Comparison of ENCODE assay signal across 1 cellular context in the genomic region with DNA sequence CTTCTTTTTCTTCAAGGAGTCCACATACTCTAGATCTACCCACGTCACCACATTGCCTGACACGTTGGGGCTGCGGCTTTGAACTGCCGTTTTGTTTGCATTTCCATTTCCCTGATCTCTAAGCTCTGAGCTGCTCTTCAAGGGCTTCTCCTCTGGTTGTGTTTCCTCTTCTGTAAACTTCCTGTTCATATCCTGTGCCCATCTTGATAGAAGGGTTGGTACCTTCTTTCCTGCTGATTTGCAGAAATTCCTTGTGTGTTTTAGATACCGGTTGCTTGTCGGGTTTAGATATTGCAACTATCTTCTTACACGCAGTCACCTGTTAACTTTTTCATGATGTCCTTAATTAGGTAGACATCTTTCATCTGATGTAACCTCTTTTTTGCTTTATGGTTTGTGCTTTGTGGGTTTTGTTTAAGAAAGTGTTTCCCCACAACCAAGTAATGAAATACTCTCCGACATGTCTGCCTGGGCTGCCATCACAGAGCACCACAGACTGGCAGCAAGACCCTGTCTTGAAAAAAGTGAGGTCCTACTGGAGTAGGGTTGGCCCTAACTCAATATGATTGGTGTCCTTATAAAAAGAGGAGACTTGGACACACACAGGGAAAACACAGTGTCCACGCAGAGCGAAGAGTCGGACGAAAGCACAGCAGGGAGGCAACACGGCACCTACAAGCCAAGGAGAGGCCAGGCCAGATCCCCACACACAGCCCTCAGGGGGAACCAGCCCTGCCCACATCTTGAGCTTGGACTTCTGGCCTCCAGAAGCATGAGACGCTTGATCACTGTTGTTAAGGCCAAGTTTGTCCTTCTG.
A peak's percentile ranks its signal among the peaks of the same experiment; 100 is the strongest.
TF ChIP-seq lines count a peak whose summit lies in the region.

No MANE protein-coding gene starts in this region.

TF ChIP-seq in HepG2, 621 proteins besides CTCF, POLR2A, EP300 and RAD21 (continued from another document and continues in another):
- TF ChIP-seq, protein P1, sequence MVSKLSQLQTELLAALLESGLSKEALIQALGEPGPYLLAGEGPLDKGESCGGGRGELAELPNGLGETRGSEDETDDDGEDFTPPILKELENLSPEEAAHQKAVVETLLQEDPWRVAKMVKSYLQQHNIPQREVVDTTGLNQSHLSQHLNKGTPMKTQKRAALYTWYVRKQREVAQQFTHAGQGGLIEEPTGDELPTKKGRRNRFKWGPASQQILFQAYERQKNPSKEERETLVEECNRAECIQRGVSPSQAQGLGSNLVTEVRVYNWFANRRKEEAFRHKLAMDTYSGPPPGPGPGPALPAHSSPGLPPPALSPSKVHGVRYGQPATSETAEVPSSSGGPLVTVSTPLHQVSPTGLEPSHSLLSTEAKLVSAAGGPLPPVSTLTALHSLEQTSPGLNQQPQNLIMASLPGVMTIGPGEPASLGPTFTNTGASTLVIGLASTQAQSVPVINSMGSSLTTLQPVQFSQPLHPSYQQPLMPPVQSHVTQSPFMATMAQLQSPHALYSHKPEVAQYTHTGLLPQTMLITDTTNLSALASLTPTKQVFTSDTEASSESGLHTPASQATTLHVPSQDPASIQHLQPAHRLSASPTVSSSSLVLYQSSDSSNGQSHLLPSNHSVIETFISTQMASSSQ (IDR thresholded peaks at IDR 0.05; ENCODE audit: low read depth): no peak
- TF ChIP-seq, protein P1 (CRISPR knock-in tag; IDR thresholded peaks at IDR 0.05; ENCODE audit: borderline replicate concordance): no peak
- TF ChIP-seq ZSCAN12 (CRISPR knock-in tag; IDR thresholded peaks at IDR 0.05) (no peak), SALL1 (CRISPR knock-in tag; IDR thresholded peaks at IDR 0.05) (no peak), POLR2G (IDR thresholded peaks at IDR 0.05; ENCODE audit: low read depth, low read length) (0 out of 2 replicates have a peak, but pooled peaks have one; percentile 19), ZNF709 (CRISPR knock-in tag; IDR thresholded peaks at IDR 0.05) (0 out of 2 replicates have a peak, but pooled peaks have one; percentile 47), TOE1 (CRISPR knock-in tag; IDR thresholded peaks at IDR 0.05) (no peak), NFYB (CRISPR knock-in tag; IDR thresholded peaks at IDR 0.05) (no peak), ZBTB46 (CRISPR knock-in tag; IDR thresholded peaks at IDR 0.05; ENCODE audit: borderline replicate concordance) (no peak), ZEB1 (IDR thresholded peaks at IDR 0.05; ENCODE audit: insufficient replicate concordance, low read depth) (no peak), DMAP1 (CRISPR knock-in tag; IDR thresholded peaks at IDR 0.05) (no peak), KDM5B (CRISPR knock-in tag; IDR thresholded peaks at IDR 0.05; ENCODE audit: borderline replicate concordance) (no peak), MTF2 (CRISPR knock-in tag; IDR thresholded peaks at IDR 0.05; ENCODE audit: borderline replicate concordance) (no peak), NR1H2 (CRISPR knock-in tag; IDR thresholded peaks at IDR 0.05; ENCODE audit: borderline replicate concordance, low read depth) (no peak), HDAC2 (CRISPR knock-in tag; IDR thresholded peaks at IDR 0.05) (peak; percentile 42; the same call in 1 of the 2 replicates), ZNF33B (CRISPR knock-in tag; IDR thresholded peaks at IDR 0.05) (no peak), ZNF281 (CRISPR knock-in tag; IDR thresholded peaks at IDR 0.05; ENCODE audit: borderline replicate concordance) (no peak; the same call in 1 of the 2 replicates), MATR3 (CRISPR knock-in tag; IDR thresholded peaks at IDR 0.05) (no peak), ZNF501 (CRISPR knock-in tag; IDR thresholded peaks at IDR 0.05) (peak; percentile 20; the same call in 1 of the 2 replicates), CBX2 (IDR thresholded peaks at IDR 0.05; ENCODE audit: low read depth, low read length) (no peak), CBX2 (CRISPR knock-in tag; IDR thresholded peaks at IDR 0.05; ENCODE audit: low read depth) (no peak)
- TF ChIP-seq, protein P2, sequence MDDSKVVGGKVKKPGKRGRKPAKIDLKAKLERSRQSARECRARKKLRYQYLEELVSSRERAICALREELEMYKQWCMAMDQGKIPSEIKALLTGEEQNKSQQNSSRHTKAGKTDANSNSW (CRISPR knock-in tag; IDR thresholded peaks at IDR 0.05; ENCODE audit: borderline replicate concordance): no peak
- TF ChIP-seq, protein P3, sequence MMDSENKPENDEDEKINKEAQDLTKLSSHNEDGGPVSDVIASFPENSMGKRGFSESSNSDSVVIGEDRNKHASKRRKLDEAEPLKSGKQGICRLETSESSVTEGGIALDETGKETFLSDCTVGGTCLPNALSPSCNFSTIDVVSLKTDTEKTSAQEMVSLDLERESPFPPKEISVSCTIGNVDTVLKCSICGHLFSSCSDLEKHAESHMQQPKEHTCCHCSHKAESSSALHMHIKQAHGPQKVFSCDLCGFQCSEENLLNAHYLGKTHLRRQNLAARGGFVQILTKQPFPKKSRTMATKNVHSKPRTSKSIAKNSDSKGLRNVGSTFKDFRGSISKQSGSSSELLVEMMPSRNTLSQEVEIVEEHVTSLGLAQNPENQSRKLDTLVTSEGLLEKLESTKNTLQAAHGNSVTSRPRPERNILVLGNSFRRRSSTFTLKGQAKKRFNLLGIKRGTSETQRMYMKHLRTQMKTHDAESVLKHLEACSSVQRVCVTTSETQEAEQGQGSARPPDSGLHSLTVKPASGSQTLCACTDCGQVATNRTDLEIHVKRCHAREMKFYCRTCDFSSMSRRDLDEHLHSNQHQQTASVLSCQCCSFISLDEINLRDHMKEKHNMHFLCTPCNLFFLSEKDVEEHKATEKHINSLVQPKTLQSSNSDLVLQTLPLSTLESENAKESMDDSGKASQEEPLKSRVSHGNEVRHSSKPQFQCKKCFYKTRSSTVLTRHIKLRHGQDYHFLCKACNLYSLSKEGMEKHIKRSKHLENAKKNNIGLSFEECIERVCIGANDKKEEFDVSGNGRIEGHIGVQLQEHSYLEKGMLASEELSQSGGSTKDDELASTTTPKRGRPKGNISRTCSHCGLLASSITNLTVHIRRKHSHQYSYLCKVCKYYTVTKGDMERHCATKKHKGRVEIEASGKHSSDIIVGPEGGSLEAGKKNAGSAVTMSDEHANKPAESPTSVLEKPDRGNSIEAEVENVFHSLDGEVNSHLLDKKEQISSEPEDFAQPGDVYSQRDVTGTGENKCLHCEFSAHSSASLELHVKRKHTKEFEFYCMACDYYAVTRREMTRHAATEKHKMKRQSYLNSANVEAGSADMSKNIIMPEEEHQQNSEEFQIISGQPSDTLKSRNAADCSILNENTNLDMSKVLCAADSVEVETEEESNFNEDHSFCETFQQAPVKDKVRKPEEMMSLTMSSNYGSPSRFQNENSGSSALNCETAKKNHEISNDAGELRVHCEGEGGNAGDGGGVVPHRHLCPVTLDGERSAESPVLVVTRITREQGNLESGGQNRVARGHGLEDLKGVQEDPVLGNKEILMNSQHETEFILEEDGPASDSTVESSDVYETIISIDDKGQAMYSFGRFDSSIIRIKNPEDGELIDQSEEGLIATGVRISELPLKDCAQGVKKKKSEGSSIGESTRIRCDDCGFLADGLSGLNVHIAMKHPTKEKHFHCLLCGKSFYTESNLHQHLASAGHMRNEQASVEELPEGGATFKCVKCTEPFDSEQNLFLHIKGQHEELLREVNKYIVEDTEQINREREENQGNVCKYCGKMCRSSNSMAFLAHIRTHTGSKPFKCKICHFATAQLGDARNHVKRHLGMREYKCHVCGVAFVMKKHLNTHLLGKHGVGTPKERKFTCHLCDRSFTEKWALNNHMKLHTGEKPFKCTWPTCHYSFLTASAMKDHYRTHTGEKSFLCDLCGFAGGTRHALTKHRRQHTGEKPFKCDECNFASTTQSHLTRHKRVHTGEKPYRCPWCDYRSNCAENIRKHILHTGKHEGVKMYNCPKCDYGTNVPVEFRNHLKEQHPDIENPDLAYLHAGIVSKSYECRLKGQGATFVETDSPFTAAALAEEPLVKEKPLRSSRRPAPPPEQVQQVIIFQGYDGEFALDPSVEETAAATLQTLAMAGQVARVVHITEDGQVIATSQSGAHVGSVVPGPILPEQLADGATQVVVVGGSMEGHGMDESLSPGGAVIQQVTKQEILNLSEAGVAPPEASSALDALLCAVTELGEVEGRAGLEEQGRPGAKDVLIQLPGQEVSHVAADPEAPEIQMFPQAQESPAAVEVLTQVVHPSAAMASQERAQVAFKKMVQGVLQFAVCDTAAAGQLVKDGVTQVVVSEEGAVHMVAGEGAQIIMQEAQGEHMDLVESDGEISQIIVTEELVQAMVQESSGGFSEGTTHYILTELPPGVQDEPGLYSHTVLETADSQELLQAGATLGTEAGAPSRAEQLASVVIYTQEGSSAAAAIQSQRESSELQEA (CRISPR knock-in tag; IDR thresholded peaks at IDR 0.05; ENCODE audit: not compliant biosample characterization): no peak
- TF ChIP-seq, protein P4, sequence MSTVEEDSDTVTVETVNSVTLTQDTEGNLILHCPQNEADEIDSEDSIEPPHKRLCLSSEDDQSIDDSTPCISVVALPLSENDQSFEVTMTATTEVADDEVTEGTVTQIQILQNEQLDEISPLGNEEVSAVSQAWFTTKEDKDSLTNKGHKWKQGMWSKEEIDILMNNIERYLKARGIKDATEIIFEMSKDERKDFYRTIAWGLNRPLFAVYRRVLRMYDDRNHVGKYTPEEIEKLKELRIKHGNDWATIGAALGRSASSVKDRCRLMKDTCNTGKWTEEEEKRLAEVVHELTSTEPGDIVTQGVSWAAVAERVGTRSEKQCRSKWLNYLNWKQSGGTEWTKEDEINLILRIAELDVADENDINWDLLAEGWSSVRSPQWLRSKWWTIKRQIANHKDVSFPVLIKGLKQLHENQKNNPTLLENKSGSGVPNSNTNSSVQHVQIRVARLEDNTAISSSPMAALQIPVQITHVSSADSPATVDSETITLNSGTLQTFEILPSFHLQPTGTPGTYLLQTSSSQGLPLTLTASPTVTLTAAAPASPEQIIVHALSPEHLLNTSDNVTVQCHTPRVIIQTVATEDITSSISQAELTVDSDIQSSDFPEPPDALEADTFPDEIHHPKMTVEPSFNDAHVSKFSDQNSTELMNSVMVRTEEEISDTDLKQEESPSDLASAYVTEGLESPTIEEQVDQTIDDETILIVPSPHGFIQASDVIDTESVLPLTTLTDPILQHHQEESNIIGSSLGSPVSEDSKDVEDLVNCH (CRISPR knock-in tag; IDR thresholded peaks at IDR 0.05): no peak
